21 cellular contexts compared by ENCODE assay signal in genomic region chr18:60585670-60586069, GRCh38.
DNase-seq lines count a peak whose midpoint lies in the region; ATAC-seq, FAIRE-seq and TF ChIP-seq lines count a peak whose summit lies in the region.
"Had no signal": no experiment of that assay in that cellular context is flagged by ENCODE, and none has a peak within 500 bp of the region (broad histone marks: within the 10 kb centered on the region; RNA-seq: fewer than 3 reads in every experiment).

No MANE protein-coding gene starts in this region.

- no peak for TF ChIP-seq CTCF in GM12878 (IDR thresholded peaks at IDR 0.05 in 2 of 3, conservative IDR thresholded peaks at IDR 0.05 in 1 of 3; ENCODE audit: control insufficient read depth in 2 of 3, extremely low read depth in 1 of 3, insufficient read depth in 1 of 3, low read depth in 3 of 3, low read length in 3 of 3)

- no peak for TF ChIP-seq POLR2A in GM12878 (IDR thresholded peaks at IDR 0.05; ENCODE audit: low read depth, low read length)

- no peak for FAIRE-seq in GM12878 (lab: Jason Lieb, UNC)
- FAIRE-seq: GM19239 had no signal

- SMC1A ChIA-PET in GM12878 (lab: Charles Lee; ENCODE audit: uncharacterized antibody, unreplicated experiment), result interaction anchor here (1.1 kb wide), 1 partner anchor 10 kb away, joined by 3 read pairs; no protein-coding TSS in a partner anchor

- no peak overlapping the region for H3K4me3 ChIP-seq in GM12878
- H3K4me3 ChIP-seq: GM23338 had no signal

- RAD21 ChIA-PET in GM12878 (lab: Charles Lee; ENCODE audit: unreplicated experiment), result no interaction called here

- in situ Hi-C loops in GM12878 (cut with MboI), result no loop called here

- ATAC-seq in GM18517 (IDR thresholded peaks at IDR 0.05; ENCODE audit: unreplicated experiment) (peak; percentile 64), GM19043 (IDR thresholded peaks at IDR 0.05; ENCODE audit: low read depth, unreplicated experiment) (peak; percentile 49), HG03378 (IDR thresholded peaks at IDR 0.05; ENCODE audit: unreplicated experiment) (peak; percentile 79), GM12878 (peak; percentile 73)
- ATAC-seq: GM23338, HCT116, Panc1 had no signal

- TF ChIP-seq EP300 in GM12878 (IDR thresholded peaks at IDR 0.05; ENCODE audit: borderline replicate concordance in 1 of 2, control insufficient read depth in 1 of 2, low read depth in 2 of 2, low read length in 2 of 2), result no peak

- no peaks in the 10 kb centered on the region for H3K79me2 ChIP-seq in GM12878 (ENCODE audit: control insufficient read depth, insufficient read depth, low read length)

- H3K36me3 ChIP-seq in GM12878 (ENCODE audit: control insufficient read depth in 2 of 2, insufficient read depth in 2 of 2, low read length in 1 of 2), result no peaks in the 10 kb centered on the region

- H4K20me1 ChIP-seq in GM12878 (ENCODE audit: control insufficient read depth, insufficient read depth), result no peaks in the 10 kb centered on the region

- H3K27ac ChIP-seq in GM12878 (ENCODE audit: control insufficient read depth, insufficient read depth) (no peak overlapping the region), caudate nucleus (ENCODE audit: low read depth, low read length) (no peak overlapping the region)

- H3K4me1 ChIP-seq in GM12878 (ENCODE audit: control insufficient read depth, insufficient read depth, low read length), result no peaks in the 10 kb centered on the region
- H3K4me1 ChIP-seq: Caco-2 had no signal

- no peaks in the 10 kb centered on the region for H3K27me3 ChIP-seq in GM12878 (replicated peaks in 1 of 2; ENCODE audit: control insufficient read depth in 2 of 2, insufficient read depth in 2 of 2, low read length in 1 of 2)

- no peaks in the 10 kb centered on the region for H3K9me3 ChIP-seq in GM12878 (replicated peaks; ENCODE audit: control insufficient read depth, insufficient read depth, low read length)
- H3K9me3 ChIP-seq: Caco-2 had no signal

- H2AFZ ChIP-seq in GM12878 (ENCODE audit: control insufficient read depth, low read depth, low read length), result no peak overlapping the region
- H2AFZ ChIP-seq: GM23338 had no signal

- H3K9ac ChIP-seq in GM12878 (ENCODE audit: control insufficient read depth, insufficient read depth, low read length), result no peak overlapping the region

- DNase-seq in GM12878 (ENCODE audit: low read depth, low spot score) (no peak), caudate nucleus (lab: John Stamatoyannopoulos, UW) (no peak), UCSD-AML1 (lab: John Stamatoyannopoulos, UW; ENCODE audit: unreplicated experiment) (no peak), DMS153 (lab: John Stamatoyannopoulos, UW) (no peak)
- DNase-seq: ACHN; AML-193; Caco-2; CD4-positive, CD25-positive, alpha-beta regulatory T cell; DMS53; KBM-7; NCI-H1436 treated with DMSO at 0.1 percent for 48 hours; NCI-H2029 treated with DMSO at 0.1 percent for 48 hours; NCI-H2227 treated with DMSO at 0.1 percent for 48 hours; NCI-H524 treated with DMSO at 0.1 percent for 48 hours had no signal

- POLR2A ChIA-PET in GM12878 (lab: Charles Lee), result no interaction called here

- CTCF ChIA-PET in GM12878 (lab: Yijun Ruan, JAX), result no interaction called here

- intact Hi-C loops in GM12878 (cut with micrococcal nuclease; ENCODE audit: unreplicated experiment), result no loop called here

- no TSS peak for BruUV-seq in GM12878 (replicated peaks; lab: Mats Ljungman, UMichigan)

- TF ChIP-seq RAD21 in GM12878 (IDR thresholded peaks at IDR 0.05; ENCODE audit: insufficient read depth, low read depth, low read length), result no peak

- H3K4me2 ChIP-seq in GM12878 (ENCODE audit: control insufficient read depth, insufficient read depth), result no peak overlapping the region
- H3K4me2 ChIP-seq: GM23338 had no signal

TF ChIP-seq in GM12878, 131 proteins besides CTCF, POLR2A, EP300 and RAD21:
- peak; percentile 43; the same call in 1 of the 2 replicates for TF ChIP-seq MTA2 (IDR thresholded peaks at IDR 0.05; ENCODE audit: low read depth)
- no peak for TF ChIP-seq ZNF687 (IDR thresholded peaks at IDR 0.05)
- TF ChIP-seq E2F8 (IDR thresholded peaks at IDR 0.05; ENCODE audit: low read depth, partially characterized antibody), result no peak
